19 cellular contexts compared by ENCODE assay signal in the genomic region with DNA sequence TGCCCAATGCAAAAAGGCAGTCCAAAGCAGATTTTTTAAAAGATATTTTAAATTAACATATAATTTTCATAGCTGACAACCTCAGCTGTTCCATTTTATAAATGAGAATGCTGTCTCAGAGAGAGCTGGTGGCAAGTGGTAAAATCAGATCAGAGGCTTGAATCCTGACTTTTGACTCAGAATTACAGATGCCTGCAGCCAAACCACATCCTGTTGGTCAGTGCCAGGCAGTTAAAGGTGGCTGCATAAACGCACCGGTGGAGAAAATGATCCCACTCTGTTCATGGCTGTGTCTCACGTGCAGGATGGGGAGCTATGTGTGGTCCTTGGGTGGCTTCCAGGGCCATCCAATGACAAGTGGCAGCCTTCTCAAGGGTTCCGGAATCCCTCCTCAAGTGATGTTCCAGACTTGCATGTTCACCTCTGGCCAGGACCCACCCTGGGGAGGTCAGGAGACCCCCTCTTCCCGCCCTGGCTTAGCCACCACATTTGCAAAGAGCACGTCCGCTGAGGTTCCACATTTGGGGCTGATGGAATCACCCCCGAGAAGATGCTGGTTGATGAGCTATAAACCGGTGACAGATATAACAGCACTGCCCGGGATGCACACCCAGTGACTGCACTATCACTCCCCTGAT.
"Had no signal": no experiment of that assay in that cellular context is flagged by ENCODE, and none has a peak within 500 bp of the region (broad histone marks: within the 10 kb centered on the region; RNA-seq: fewer than 3 reads in every experiment).

No MANE protein-coding gene starts in this region.

- H3K27ac ChIP-seq: epithelial cell of prostate, psoas muscle, suprapubic skin, upper lobe of left lung had no signal

- H3K27me3 ChIP-seq: suprapubic skin, upper lobe of left lung had no signal

- H3K4me3 ChIP-seq: mucosa of descending colon, psoas muscle, suprapubic skin, upper lobe of left lung had no signal

- H3K36me3 ChIP-seq: suprapubic skin had no signal

- H3K9me3 ChIP-seq: mucosa of descending colon, psoas muscle, suprapubic skin, upper lobe of left lung had no signal

- FAIRE-seq: TTC549 had no signal

- DNase-seq: activated CD4-positive, alpha-beta T cell treated with anti-CD3 and anti-CD28 coated beads, Interleukin-2, amount 10 ng/mL, durations not matched to agents 7 days and 5 days; activated CD4-positive, CD25-positive, alpha-beta regulatory T cell; activated CD8-positive, alpha-beta memory T cell treated with anti-CD3 and anti-CD28 coated beads, Interleukin-2, amount 10 ng/mL, durations not matched to agents 7 days and 5 days; activated effector memory CD4-positive, alpha-beta T cell treated with Interleukin-2 at 50 U/mL for 16 hours; activated T-cell treated with anti-CD3 and anti-CD28 coated beads, Interleukin-2, amount 50 U/mL, for 24 hours; amniotic stem cell; effector memory CD8-positive, alpha-beta T cell; immature natural killer cell; natural killer cell; occipital lobe; psoas muscle; stimulated activated naive CD8-positive, alpha-beta T cell treated with anti-CD3 and anti-CD28 coated beads, Interleukin-15, Interleukin-2, amounts not matched to agents 100 U/mL and 50 U/mL, for 24 hours; upper lobe of left lung had no signal

- H3K4me1 ChIP-seq: psoas muscle, suprapubic skin, upper lobe of left lung had no signal

- ATAC-seq: activated CD8-positive, alpha-beta memory T cell treated with anti-CD3 and anti-CD28 coated beads, Interleukin-2, amount 10 ng/mL, durations not matched to agents 7 days and 5 days; activated naive CD4-positive, alpha-beta T cell treated with anti-CD3 and anti-CD28 coated beads, Interleukin-2, amount 50 U/mL, for 72 hours; effector memory CD8-positive, alpha-beta T cell; mucosa of descending colon; psoas muscle; sciatic nerve had no signal
